Comparison of ENCODE assay signal across 24 cellular contexts in the genomic region with DNA sequence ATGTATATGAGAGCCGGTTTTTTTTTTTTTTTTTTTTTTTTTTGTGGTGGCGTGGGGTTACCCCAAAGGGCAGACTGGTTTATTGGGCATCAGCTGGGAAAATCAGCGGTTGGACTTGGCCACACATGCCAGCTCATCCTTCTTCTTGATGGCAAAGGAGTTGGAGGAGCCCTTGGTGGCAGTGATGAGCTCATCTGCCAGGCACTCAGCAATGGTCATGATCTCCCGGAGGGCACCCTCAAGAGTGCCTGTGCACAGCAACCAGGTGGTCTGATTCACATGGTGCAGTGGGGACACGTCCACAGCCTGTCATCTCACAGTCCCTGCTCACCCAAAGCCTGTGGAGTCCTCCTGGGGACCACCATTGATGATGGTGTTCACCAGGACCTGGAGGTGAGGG.
"Had no signal": no experiment of that assay in that cellular context is flagged by ENCODE, and none has a peak within 500 bp of the region (broad histone marks: within the 10 kb centered on the region; RNA-seq: fewer than 3 reads in every experiment).

No MANE protein-coding gene starts in this region.

- H3K27me3 Mint-ChIP-seq: dendritic cell treated with granulocyte-macrophage colony-stimulating factor and Interleukin-4, amounts not matched to agents 40 ng/mL and 50 ng/mL, for 4 days; naive thymus-derived CD4-positive, alpha-beta T cell; stimulated activated naive CD8-positive, alpha-beta T cell treated with anti-CD3 and anti-CD28 coated beads, Interleukin-15, Interleukin-2, amounts not matched to agents 100 ng/mL and 50 ng/mL, for 24 hours had no signal

- H3K27me3 ChIP-seq: brain microvascular endothelial cell, spleen, tibial artery, uterus had no signal

- H3K36me3 ChIP-seq: brain microvascular endothelial cell, uterus had no signal

- H3K9me3 ChIP-seq: lower lobe of right lung, tibial artery, uterus had no signal

- DNase-seq: activated CD8-positive, alpha-beta memory T cell treated with anti-CD3 and anti-CD28 coated beads for 24 hours; activated CD8-positive, alpha-beta memory T cell treated with anti-CD3 and anti-CD28 coated beads, Interleukin-2, amount 50 U/mL, for 48 hours; activated naive CD4-positive, alpha-beta T cell treated with Interleukin-2 at 50 U/mL for 16 hours; activated T-cell treated with anti-CD3 and anti-CD28 coated beads, Interleukin-2, amount 50 U/mL, for 4 hours; aorta; brain microvascular endothelial cell; caudate nucleus; effector CD4-positive, alpha-beta T cell; foreskin fibroblast; kidney; lower lobe of right lung; naive thymus-derived CD4-positive, alpha-beta T cell; posterior cingulate gyrus; spleen; stimulated activated CD4-positive, alpha-beta T cell treated with anti-CD3 and anti-CD28 coated beads, Interleukin-4, amount 100 ng/mL, for 24 hours; T-helper 1 cell; tibial artery; uterus had no signal

- H3K4me3 ChIP-seq: lower lobe of right lung, spleen, tibial artery, uterus had no signal

- H3K4me3 Mint-ChIP-seq: activated T-cell treated with anti-CD3 and anti-CD28 coated beads, Interleukin-2, amount 50 U/mL, for 4 hours; dendritic cell treated with granulocyte-macrophage colony-stimulating factor and Interleukin-4, amounts not matched to agents 40 ng/mL and 50 ng/mL, for 4 days; naive thymus-derived CD4-positive, alpha-beta T cell; neural crest cell; stimulated activated naive CD8-positive, alpha-beta T cell treated with anti-CD3 and anti-CD28 coated beads, Interleukin-15, Interleukin-2, amounts not matched to agents 100 ng/mL and 50 ng/mL, for 24 hours; WTC11 had no signal

- H3K27ac Mint-ChIP-seq: dendritic cell treated with granulocyte-macrophage colony-stimulating factor and Interleukin-4, amounts not matched to agents 40 ng/mL and 50 ng/mL, for 4 days; naive thymus-derived CD4-positive, alpha-beta T cell; WTC11 had no signal

- ATAC-seq: activated T-cell treated with anti-CD3 and anti-CD28 coated beads, Interleukin-2, amount 50 U/mL, for 4 hours; left lobe of liver; lower lobe of right lung; naive thymus-derived CD4-positive, alpha-beta T cell; WTC11 had no signal

- H3K9me3 Mint-ChIP-seq: dendritic cell treated with granulocyte-macrophage colony-stimulating factor and Interleukin-4, amounts not matched to agents 40 ng/mL and 50 ng/mL, for 4 days had no signal

- H3K27ac ChIP-seq: brain microvascular endothelial cell, lower lobe of right lung, spleen, tibial artery, uterus had no signal

- FAIRE-seq: endometrium, kidney had no signal
